ENCODE assay signal across 10 cellular contexts in the genomic region with DNA sequence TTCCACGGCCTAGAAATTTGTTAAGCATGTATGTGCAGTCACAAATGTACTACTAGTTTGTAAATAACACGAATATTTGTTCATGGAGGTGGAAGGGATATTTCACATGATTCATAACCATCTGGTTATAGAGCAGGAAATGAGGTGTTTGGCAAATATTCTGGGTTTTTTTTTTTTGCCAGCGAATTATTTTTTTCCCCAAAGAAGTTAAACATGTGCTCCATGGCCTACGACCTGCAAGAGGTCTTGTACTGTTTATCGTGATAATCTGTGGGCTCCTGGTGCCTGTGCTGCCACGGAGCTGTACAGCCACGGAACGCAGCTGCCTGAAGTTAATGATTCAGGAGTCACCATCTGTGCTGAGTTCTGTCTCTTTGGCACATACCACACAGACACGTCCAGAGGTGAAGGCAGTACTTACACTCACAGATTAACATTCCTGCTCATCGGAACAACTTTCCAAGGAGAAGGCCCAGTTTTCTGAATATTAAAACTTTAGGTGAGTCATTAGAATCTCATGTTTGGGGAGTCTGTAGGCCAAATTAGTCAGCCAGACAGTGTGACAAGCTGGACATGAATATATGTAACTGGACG.
A peak's percentile ranks its signal among the peaks of the same experiment; 100 is the strongest.
DNase-seq lines count a peak whose midpoint lies in the region; ATAC-seq, FAIRE-seq and TF ChIP-seq lines count a peak whose summit lies in the region.
"Had no signal": no experiment of that assay in that cellular context is flagged by ENCODE, and none has a peak within 500 bp of the region (broad histone marks: within the 10 kb centered on the region; RNA-seq: fewer than 3 reads in every experiment).

No MANE protein-coding gene starts in this region.

- no peak for ATAC-seq in HG03457 (IDR thresholded peaks at IDR 0.05; ENCODE audit: unreplicated experiment)
- ATAC-seq: activated T-cell treated with anti-CD3 and anti-CD28 coated beads, Interleukin-2, amount 50 U/mL, for 72 hours; natural killer cell had no signal

- FAIRE-seq in GM19239 (lab: Jason Lieb, UNC), result no peak

- peak; percentile 87 for DNase-seq in NCI-H226
- peak; percentile 69 for DNase-seq in dedifferentiated amniotic fluid mesenchymal stem cell (ENCODE audit: extremely low spot score)
- DNase-seq in mucosa of gallbladder (ENCODE audit: low spot score), result peak; percentile 30
- peak in 1 of 2 donors; percentile 86 for DNase-seq in vagina (ENCODE audit: extremely low spot score in 2 of 2)
- DNase-seq in GM19239 (ENCODE audit: insufficient read length, low spot score), result no peak
- DNase-seq in activated CD4-positive, CD25-positive, alpha-beta regulatory T cell treated with anti-CD3 and anti-CD28 coated beads, Interleukin-2, amount 50 U/mL, for 72 hours, result no peak
- DNase-seq: activated T-cell treated with anti-CD3 and anti-CD28 coated beads, Interleukin-2, amount 50 U/mL, for 72 hours; natural killer cell; NCI-H146 had no signal

- H3K27ac ChIP-seq in vagina, result peak overlapping the region; percentile 83

- TF ChIP-seq POLR2A in vagina (IDR thresholded peaks at IDR 0.05), result no peak

- no peaks in the 10 kb centered on the region for H3K27me3 ChIP-seq in vagina

- H3K4me1 ChIP-seq in vagina, result peaks cover 35% of the 10 kb centered on the region

- intact Hi-C loops in vagina (cut with DNase I), result no loop called here

- no peak for TF ChIP-seq CTCF in vagina (IDR thresholded peaks at IDR 0.05)

- H3K4me3 ChIP-seq in vagina, result no peak overlapping the region

- no peaks in the 10 kb centered on the region for H3K36me3 ChIP-seq in vagina

- no peaks in the 10 kb centered on the region for H3K9me3 ChIP-seq in vagina

Comparison
In these comparisons a context has a peak if more than half of its experiments do, and no peak if none do; other contexts are left out.
1. DNase-seq: peak in NCI-H226 (single experiment), dedifferentiated amniotic fluid mesenchymal stem cell (single experiment) and mucosa of gallbladder (single experiment); none in GM19239 (single experiment) and activated CD4-positive, CD25-positive, alpha-beta regulatory T cell treated with anti-CD3 and anti-CD28 coated beads, Interleukin-2, amount 50 U/mL, for 72 hours (single experiment).